In the genomic region with DNA sequence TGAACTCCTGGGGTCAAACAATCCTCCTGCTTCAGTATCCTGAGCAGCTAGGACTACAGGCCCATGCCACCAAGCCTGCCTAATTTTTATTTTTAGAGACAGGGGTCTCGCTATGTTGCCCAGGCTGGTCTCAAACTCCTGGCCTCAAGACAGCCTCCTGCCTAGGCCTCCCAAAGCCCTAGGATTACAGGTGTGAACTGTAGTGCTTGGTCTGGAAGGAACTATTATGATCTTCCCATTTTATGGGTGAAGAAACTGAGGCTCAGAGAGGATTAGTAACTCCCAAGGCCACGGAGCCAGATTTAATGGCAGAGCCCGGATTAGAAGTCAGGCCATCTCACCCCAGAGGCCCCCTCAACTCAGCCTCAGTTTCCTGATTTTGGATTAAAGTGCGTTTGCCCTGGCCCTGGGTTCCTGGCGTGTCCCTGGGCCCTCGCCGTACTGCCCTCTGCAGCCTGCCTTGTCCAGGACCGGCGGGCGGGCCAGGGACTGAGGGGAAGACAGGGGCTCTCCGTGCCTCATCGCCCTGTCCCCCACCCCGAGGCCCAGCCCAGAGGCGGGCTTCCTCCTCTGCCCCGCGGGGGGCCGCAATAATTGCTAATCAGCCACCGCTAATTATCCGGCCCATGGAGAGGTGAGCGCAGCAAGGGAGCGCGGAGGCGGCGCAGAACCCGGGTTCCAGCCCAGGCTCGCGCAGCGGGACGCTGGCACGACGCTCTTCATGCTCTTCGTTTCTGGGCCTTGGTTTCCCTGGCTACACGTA, we compare ENCODE assay signal across 24 cellular contexts. TPM values are rescaled to one million over a fixed set of nuclear protein-coding genes. Genes with fewer than 3 reads are reported as not detected.
DNase-seq lines count a peak whose midpoint lies in the region; ATAC-seq, FAIRE-seq and TF ChIP-seq lines count a peak whose summit lies in the region.
"Had no signal": no experiment of that assay in that cellular context is flagged by ENCODE, and none has a peak within 500 bp of the region (broad histone marks: within the 10 kb centered on the region; RNA-seq: fewer than 3 reads in every experiment).

No MANE protein-coding gene starts in this region.

- ATAC-seq in K562 (no peak), aorta (ENCODE audit: low FRiP score) (peak; percentile 7)
- ATAC-seq: A549, HCT116 had no signal

- WGBS in K562 (ENCODE audit: insufficient coverage, low coverage, missing lambda C conversion rate): 20% methylated on average over 29 of the region's 33 CpGs
- WGBS in aorta, 2 donors: 40 to 52% methylated on average over 31 to 33 of the region's 33 CpGs
- 81% methylated on average over 24 of the region's 33 CpGs; no CpG with 5 or more reads in 1 of the 2 donors for WGBS in transverse colon (ENCODE audit: low coverage in 1 of 2), 2 donors

- H3K9me1 ChIP-seq in K562 (ENCODE audit: control insufficient read depth, insufficient read depth, low read length): no peaks in the 10 kb centered on the region

- in situ Hi-C loops in K562 (cut with MboI) (no loop called here), transverse colon (cut with MboI; ENCODE audit: low pct_ligation_motif_present in 1 of 4, low pct_unique_long_range_greater_than_20kb in 1 of 4, low sequenced_read_pairs in 3 of 4) (no loop called here)

- H3K27ac Mint-ChIP-seq in Calu3 (ENCODE audit: unreplicated experiment): no peak overlapping the region
- H3K27ac Mint-ChIP-seq: CD14-positive monocyte; CD4-positive, alpha-beta T cell; CD8-positive, alpha-beta memory T cell; H9 had no signal

- POLR2A ChIA-PET in K562 (lab: Yijun Ruan, JAX): no interaction called here
- POLR2A ChIA-PET in PC-9 (lab: Charles Lee; ENCODE audit: unreplicated experiment): no interaction called here

- H3K9me2 ChIP-seq in PC-9 (ENCODE audit: insufficient read depth): no peaks in the 10 kb centered on the region

- intact Hi-C loops in K562 (cut with micrococcal nuclease): no loop called here
- intact Hi-C loops in posterior vena cava (cut with DNase I): no loop called here
- intact Hi-C loops in aorta (cut with DNase I): no loop called here
- intact Hi-C loops in transverse colon (cut with DNase I; ENCODE audit: low total_unique reads): no loop called here
- intact Hi-C loops in Calu3 (cut with micrococcal nuclease; ENCODE audit: unreplicated experiment): no loop called here
- intact Hi-C loops in PC-9 (cut with micrococcal nuclease; ENCODE audit: unreplicated experiment): no loop called here

- CTCF ChIA-PET in K562 (lab: Yijun Ruan, JAX; ENCODE audit: low intra/inter-chr PET ratio): no interaction called here
- CTCF ChIA-PET in Calu3 (lab: Charles Lee): interaction anchor here (0.9 kb wide), 1 partner anchor 20 kb away, joined by 3 read pairs; no protein-coding TSS in a partner anchor
- CTCF ChIA-PET in PC-9 (lab: Charles Lee): no interaction called here

- no peaks in the 10 kb centered on the region for H3K4me1 ChIP-seq in K562 (replicated peaks in 1 of 2; ENCODE audit: control insufficient read depth in 2 of 2, insufficient read depth in 2 of 2, low read length in 2 of 2)
- no peaks in the 10 kb centered on the region for H3K4me1 ChIP-seq in aorta (ENCODE audit: control insufficient read depth in 1 of 2, insufficient read depth in 2 of 2, low read length in 2 of 2)
- H3K4me1 ChIP-seq in transverse colon: no peaks in the 10 kb centered on the region
- no peaks in the 10 kb centered on the region for H3K4me1 ChIP-seq in PC-9 (replicated peaks; ENCODE audit: insufficient read depth)
- H3K4me1 ChIP-seq: A549 had no signal

- H2AFZ ChIP-seq in K562 (ENCODE audit: low read depth, low read length) (no peak overlapping the region), PC-9 (no peak overlapping the region)

- H3K4me2 ChIP-seq in K562 (ENCODE audit: insufficient read depth, low read length) (no peak overlapping the region), PC-9 (no peak overlapping the region)
- H3K4me2 ChIP-seq: A549; BLaER1 treated with 17β-estradiol and CSF1 and Interleukin-3, amounts not matched to agents 10 nM and 100 nM had no signal

- H3F3A ChIP-seq in PC-9 (ENCODE audit: insufficient read depth, low read depth): no peaks in the 10 kb centered on the region

- no peaks in the 10 kb centered on the region for H3K36me3 ChIP-seq in H7 (replicated peaks; ENCODE audit: control insufficient read depth, insufficient read depth, low read length)
- H3K36me3 ChIP-seq in K562 (ENCODE audit: control insufficient read depth, insufficient read depth, low read length): no peaks in the 10 kb centered on the region
- no peaks in the 10 kb centered on the region for H3K36me3 ChIP-seq in aorta (ENCODE audit: control insufficient read depth in 1 of 2, insufficient read depth in 2 of 2, low read length in 1 of 2)
- H3K36me3 ChIP-seq in transverse colon: no peaks in the 10 kb centered on the region
- no peaks in the 10 kb centered on the region for H3K36me3 ChIP-seq in PC-9 (ENCODE audit: low read depth)
- H3K36me3 ChIP-seq: BE2C; BLaER1 treated with 17β-estradiol and CSF1 and Interleukin-3, amounts not matched to agents 10 nM and 100 nM had no signal

- peaks cover 6% of the 10 kb centered on the region; the same call in 1 of the 2 replicates for H4K20me1 ChIP-seq in K562 (replicated peaks; ENCODE audit: control insufficient read depth, insufficient read depth, low read length)
- no peaks in the 10 kb centered on the region; the same call in 1 of the 2 replicates for H4K20me1 ChIP-seq in PC-9 (ENCODE audit: insufficient read depth)

- no peaks in the 10 kb centered on the region for H3K9me3 Mint-ChIP-seq in Calu3 (ENCODE audit: low read depth, unreplicated experiment)
- H3K9me3 Mint-ChIP-seq: CD4-positive, alpha-beta T cell; CD8-positive, alpha-beta memory T cell; H9 had no signal

- TF ChIP-seq POLR2A in K562 (conservative IDR thresholded peaks at IDR 0.05) (no peak), transverse colon (IDR thresholded peaks at IDR 0.05) (no peak)

- H3K9me3 ChIP-seq in K562 (replicated peaks; ENCODE audit: control insufficient read depth, insufficient read depth, low read depth, low read length) (no peaks in the 10 kb centered on the region), aorta (ENCODE audit: control insufficient read depth, low read length) (no peaks in the 10 kb centered on the region), transverse colon (no peaks in the 10 kb centered on the region), PC-9 (ENCODE audit: insufficient read depth, low read depth) (no peaks in the 10 kb centered on the region)
- H3K9me3 ChIP-seq: A549; BE2C; BLaER1 treated with 17β-estradiol and CSF1 and Interleukin-3, amounts not matched to agents 10 nM and 100 nM had no signal

- H3K27me3 ChIP-seq in H7 (ENCODE audit: control insufficient read depth, insufficient read depth, low read length) (no peaks in the 10 kb centered on the region), K562 (ENCODE audit: control insufficient read depth in 2 of 2, insufficient read depth in 2 of 2, low read length in 2 of 2) (peaks cover 35 to 76% of the 10 kb centered on the region in 2 experiments; a peak in 4 of 5 replicates), aorta (ENCODE audit: control insufficient read depth in 1 of 2, insufficient read depth in 2 of 2, low read length in 1 of 2) (no peaks in the 10 kb centered on the region), transverse colon (peaks cover 28% of the 10 kb centered on the region), PC-9 (ENCODE audit: insufficient read depth, low read depth) (peaks cover 95% of the 10 kb centered on the region)
- H3K27me3 ChIP-seq: BE2C; BLaER1 treated with 17β-estradiol and CSF1 and Interleukin-3, amounts not matched to agents 10 nM and 100 nM had no signal

- H3K27me3 Mint-ChIP-seq in Calu3 (ENCODE audit: unreplicated experiment): peaks cover 78% of the 10 kb centered on the region

- no TSS peak for BruUV-seq in K562 (replicated peaks; lab: Mats Ljungman, UMichigan)
- BruUV-seq in Calu3 (replicated peaks; lab: Mats Ljungman, UMichigan): no TSS peak
- BruUV-seq in PC-9 (replicated peaks; lab: Mats Ljungman, UMichigan): no TSS peak

- no peak for TF ChIP-seq RAD21 in K562 (CRISPR knock-in tag; conservative IDR thresholded peaks at IDR 0.05 in 1 of 2, IDR thresholded peaks at IDR 0.05 in 1 of 2)

- H3K36me3 Mint-ChIP-seq in Calu3 (ENCODE audit: insufficient read depth, unreplicated experiment): no peaks in the 10 kb centered on the region
- H3K36me3 Mint-ChIP-seq: CD14-positive monocyte; CD8-positive, alpha-beta memory T cell had no signal

- H3K4me3 ChIP-seq in H7 (ENCODE audit: insufficient read depth, low read depth, low read length) (no peak overlapping the region), K562 (no peak overlapping the region), aorta (ENCODE audit: low read length in 2 of 2) (no peak overlapping the region), transverse colon (no peak overlapping the region), PC-9 (no peak overlapping the region)
- H3K4me3 ChIP-seq: A549; BLaER1 treated with 17β-estradiol and CSF1 and Interleukin-3, amounts not matched to agents 10 nM and 100 nM had no signal

- FAIRE-seq in K562 (lab: Jason Lieb, UNC): no peak
- FAIRE-seq: A549, GM12891, GM18507 had no signal

- no peaks in the 10 kb centered on the region for H3K4me1 Mint-ChIP-seq in Calu3 (ENCODE audit: low read depth, unreplicated experiment)
- H3K4me1 Mint-ChIP-seq: CD14-positive monocyte; CD8-positive, alpha-beta memory T cell had no signal

- H3K4me3 Mint-ChIP-seq in Calu3 (ENCODE audit: low read depth, unreplicated experiment): no peak overlapping the region
- H3K4me3 Mint-ChIP-seq: CD14-positive monocyte; CD4-positive, alpha-beta T cell; CD8-positive, alpha-beta memory T cell had no signal

- no peak overlapping the region for H3K9ac ChIP-seq in K562 (ENCODE audit: insufficient read depth in 1 of 2, low read depth in 2 of 2, low read length in 2 of 2)
- H3K9ac ChIP-seq: BLaER1 treated with 17β-estradiol and CSF1 and Interleukin-3, amounts not matched to agents 10 nM and 100 nM had no signal

- no peaks in the 10 kb centered on the region for H3K79me2 ChIP-seq in K562 (ENCODE audit: control insufficient read depth, insufficient read depth, low read length)
- no peaks in the 10 kb centered on the region for H3K79me2 ChIP-seq in PC-9 (ENCODE audit: low read depth)

- H3K27ac ChIP-seq in K562 (ENCODE audit: extremely low read depth, low read depth, low read length) (no peak overlapping the region), aorta (ENCODE audit: low read depth in 1 of 2, low read length in 2 of 2) (no peak overlapping the region), transverse colon (no peak overlapping the region), PC-9 (no peak overlapping the region)
- H3K27ac ChIP-seq: A549; BLaER1 treated with 17β-estradiol and CSF1 and Interleukin-3, amounts not matched to agents 10 nM and 100 nM had no signal

- no peak for TF ChIP-seq CTCF in K562 (IDR thresholded peaks at IDR 0.05 in 2 of 3, conservative IDR thresholded peaks at IDR 0.05 in 1 of 3; ENCODE audit: insufficient read depth in 2 of 3, low read depth in 1 of 3, low read length in 3 of 3)
- TF ChIP-seq CTCF in transverse colon (IDR thresholded peaks at IDR 0.05): no peak
- TF ChIP-seq CTCF in Calu3 (IDR thresholded peaks at IDR 0.05; ENCODE audit: unreplicated experiment): no peak
- TF ChIP-seq CTCF in PC-9 (conservative IDR thresholded peaks at IDR 0.05): no peak

- DNase-seq in H7 (peak; percentile 62), K562 (ENCODE audit: extremely low read depth in 1 of 4, low spot score in 3 of 4) (no peak), posterior vena cava (ENCODE audit: low spot score) (peak; percentile 58), aorta (peak in 1 of 2 donors; percentile 51), transverse colon (no peak), Calu3 (no peak), PC-9 (no peak)
- DNase-seq: 8988T; ACHN; AML-193; BE2C; CD4-positive, alpha-beta T cell; CD8-positive, alpha-beta memory T cell; DMS53; DMS79 treated with DMSO at 0.1 percent for 48 hours; GF-D8; GOT3; H9 had no signal

- TF ChIP-seq EP300 in K562 (IDR thresholded peaks at IDR 0.05; ENCODE audit: low read length): no peak
- TF ChIP-seq EP300 in transverse colon (IDR thresholded peaks at IDR 0.05; ENCODE audit: low read depth): no peak

RNA-seq across cellular contexts. Expression of gene CD40, which starts 34.9 kb away (rescaled TPM):
- 8.2 and 8.8 TPM in 2 replicates for total RNA-seq in H7 (2014; rRNA removed; shearing (Covaris generic))
- 2.4 and 5.1 TPM in 2 replicates for total RNA-seq in K562 (2011; cell fraction: chromatin; rRNA removed; ENCODE audit: low replicate concordance)
- total RNA-seq in K562 (2011; cell fraction: nucleolus; rRNA removed): 2.4 and 4.5 TPM in 2 replicates
- 5.8 and 6.6 TPM in 2 replicates for total RNA-seq in K562 (2011; cell fraction: nucleoplasm; rRNA removed)
- 1.5 and 1.6 TPM in 2 replicates for total RNA-seq in K562 (2014; rRNA removed)
- 1.1 and 1.3 TPM in 2 replicates for total RNA-seq in K562 (2014; rRNA removed; fragmentation: Illumina TruSeq; extraction: Trizol)
- 0.64 and 0.76 TPM in 2 replicates for total RNA-seq in K562 (2015; rRNA removed; fragmentation: Illumina TruSeq; extraction: Trizol)
- 2.0 and 2.1 TPM in 2 replicates for total RNA-seq in K562 (2021)
- polyA plus RNA-seq in K562 (2011; rRNA removed): 2.2 and 3.7 TPM in 2 replicates
- polyA plus RNA-seq in K562 (2011; cell fraction: cytosol; rRNA removed): 2.5 and 4.8 TPM in 2 replicates
- polyA plus RNA-seq in K562 (2011; cell fraction: nucleus; rRNA removed): 3.0 and 4.6 TPM in 2 replicates
- polyA plus RNA-seq in K562 (2012): 1.7 and 4.9 TPM in 2 replicates
- 1.9 TPM in 2 replicates for polyA plus RNA-seq in K562 (2014; fragmentation: Illumina TruSeq; extraction: Trizol)
- polyA plus RNA-seq in K562 (2014; fragmentation: Nextera tagmentation; extraction: Ambion mirVana): 1 to 10 TPM; 1.0 to 1.6 TPM
- 2.3 and 2.9 TPM in 2 replicates for polyA plus RNA-seq in K562 (2014; rRNA removed)
- polyA minus RNA-seq in K562 (2011; rRNA and poly(A)+ RNA removed): 0.75 and 1.5 TPM in 2 replicates
- 0.67 and 1.5 TPM in 2 replicates for polyA minus RNA-seq in K562 (2011; cell fraction: cytosol; rRNA and poly(A)+ RNA removed)
- 0.89 and 2.4 TPM in 2 replicates for polyA minus RNA-seq in K562 (2011; cell fraction: nucleus; rRNA and poly(A)+ RNA removed)
- 10 to 100 TPM in 1 of 2 donors, 1 to 10 TPM in 1; 9.6 to 11.3 TPM for total RNA-seq in posterior vena cava
- total RNA-seq in aorta: 10 to 100 TPM; 20.9 to 36.1 TPM
- polyA plus RNA-seq in aorta: 10 to 100 TPM in 1 of 2 donors, 1 to 10 TPM in 1; 8.6 to 47.7 TPM
- total RNA-seq in transverse colon: 10 to 100 TPM in 1 of 4 donors, 1 to 10 TPM in 3; 2.5 to 11.6 (median 3.5) TPM
- total RNA-seq in Calu3 (2022): 13.3 and 13.6 TPM in 2 replicates
- 7.3 and 13.6 TPM in 2 replicates for total RNA-seq in PC-9 (2021)

Comparison
In these comparisons a context has a peak if more than half of its experiments do, and no peak if none do; other contexts are left out.
1. DNase-seq: peak in H7 (single experiment) and posterior vena cava (single experiment); none in K562 (0 of 4), transverse colon (single experiment), Calu3 (single experiment) and PC-9 (0 of 2).